ENCODE assay signal across 22 cellular contexts in the genomic region with DNA sequence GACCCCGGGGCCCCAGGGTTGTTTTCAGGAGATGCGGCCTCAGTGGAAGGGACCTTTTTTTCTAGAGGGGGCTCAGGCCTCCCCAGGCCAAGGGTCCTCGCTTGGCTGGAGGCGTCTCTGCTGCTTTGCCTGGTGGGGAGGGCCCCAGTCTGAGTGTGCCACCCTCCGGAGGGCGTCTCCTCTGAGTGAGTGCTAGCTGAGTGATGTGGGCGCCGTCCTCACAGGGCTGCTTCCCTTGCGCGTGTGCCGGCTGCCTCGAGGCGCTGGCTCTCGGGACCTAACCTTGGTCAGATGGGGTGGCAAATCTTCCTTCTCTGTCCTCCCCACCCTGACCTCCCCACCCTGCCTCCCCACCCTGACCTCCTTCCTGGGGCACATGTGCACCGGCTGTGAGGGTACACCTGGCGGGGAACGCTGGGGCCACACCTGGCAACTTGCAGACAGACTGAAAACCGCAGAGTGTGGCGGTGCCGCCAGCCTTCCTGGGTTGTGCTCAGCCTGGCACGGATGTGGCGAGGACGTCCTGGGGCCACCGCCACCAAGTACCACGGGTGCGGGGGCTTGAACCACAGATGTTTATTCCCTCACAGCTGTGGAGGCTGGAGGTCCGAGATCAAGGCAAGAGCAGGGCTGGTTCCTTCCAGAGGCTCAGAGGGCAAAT.
DNase-seq lines count a peak whose midpoint lies in the region; ATAC-seq lines count a peak whose summit lies in the region.
"Had no signal": no experiment of that assay in that cellular context is flagged by ENCODE, and none has a peak within 500 bp of the region (broad histone marks: within the 10 kb centered on the region; RNA-seq: fewer than 3 reads in every experiment).

No MANE protein-coding gene starts in this region.

- peak; percentile 38 for ATAC-seq in activated naive CD8-positive, alpha-beta T cell treated with anti-CD3 and anti-CD28 coated beads, Interleukin-2, amount 10 ng/mL, durations not matched to agents 7 days and 5 days (ENCODE audit: low read depth)
- no peak for ATAC-seq in activated naive CD8-positive, alpha-beta T cell treated with anti-CD3 and anti-CD28 coated beads, Interleukin-2, amount 50 U/mL, for 24 hours
- peak; percentile 41 to 54 for ATAC-seq in activated T-cell treated with anti-CD3 and anti-CD28 coated beads, Interleukin-2, amount 50 U/mL, for 4 hours
- peak; percentile 43 for ATAC-seq in stimulated activated effector memory CD8-positive, alpha-beta T cell treated with anti-CD3 and anti-CD28 coated beads, Interleukin-12 subunit alpha, Interleukin-12 subunit beta, amount 100 ng/mL, for 72 hours
- ATAC-seq in HG03095 (IDR thresholded peaks at IDR 0.05; ENCODE audit: unreplicated experiment) (no peak), HG03565 (IDR thresholded peaks at IDR 0.05; ENCODE audit: unreplicated experiment) (no peak)
- ATAC-seq: activated CD8-positive, alpha-beta memory T cell treated with anti-CD3 and anti-CD28 coated beads, Interleukin-2, amount 10 ng/mL, durations not matched to agents 7 days and 5 days; foreskin keratinocyte; left lung had no signal

- H3K4me1 Mint-ChIP-seq in activated naive CD8-positive, alpha-beta T cell treated with anti-CD3 and anti-CD28 coated beads, Interleukin-2, amount 10 ng/mL, durations not matched to agents 7 days and 5 days, result no peaks in the 10 kb centered on the region
- H3K4me1 Mint-ChIP-seq in activated naive CD8-positive, alpha-beta T cell treated with anti-CD3 and anti-CD28 coated beads, Interleukin-2, amount 50 U/mL, for 24 hours, result no peaks in the 10 kb centered on the region
- peaks cover 8% of the 10 kb centered on the region for H3K4me1 Mint-ChIP-seq in activated T-cell treated with anti-CD3 and anti-CD28 coated beads, Interleukin-2, amount 50 U/mL, for 4 hours (ENCODE audit: low read depth)
- H3K4me1 Mint-ChIP-seq in stimulated activated effector memory CD8-positive, alpha-beta T cell treated with anti-CD3 and anti-CD28 coated beads, Interleukin-12 subunit alpha, Interleukin-12 subunit beta, amount 100 ng/mL, for 72 hours, result no peaks in the 10 kb centered on the region
- H3K4me1 Mint-ChIP-seq: activated B cell treated with CpG ODN at 0.5 μM for 24 hours; activated CD8-positive, alpha-beta memory T cell treated with anti-CD3 and anti-CD28 coated beads, Interleukin-2, amount 10 ng/mL, durations not matched to agents 7 days and 5 days; activated naive CD8-positive, alpha-beta T cell treated with anti-CD3 and anti-CD28 coated beads for 36 hours; immature natural killer cell; naive B cell had no signal

- no peak overlapping the region for H3K4me3 Mint-ChIP-seq in activated naive CD8-positive, alpha-beta T cell treated with anti-CD3 and anti-CD28 coated beads, Interleukin-2, amount 10 ng/mL, durations not matched to agents 7 days and 5 days
- H3K4me3 Mint-ChIP-seq in activated naive CD8-positive, alpha-beta T cell treated with anti-CD3 and anti-CD28 coated beads, Interleukin-2, amount 50 U/mL, for 24 hours, result no peak overlapping the region
- H3K4me3 Mint-ChIP-seq in activated T-cell treated with anti-CD3 and anti-CD28 coated beads, Interleukin-2, amount 50 U/mL, for 4 hours, result no peak overlapping the region
- H3K4me3 Mint-ChIP-seq in stimulated activated effector memory CD8-positive, alpha-beta T cell treated with anti-CD3 and anti-CD28 coated beads, Interleukin-12 subunit alpha, Interleukin-12 subunit beta, amount 100 ng/mL, for 72 hours, result no peak overlapping the region
- H3K4me3 Mint-ChIP-seq: activated B cell treated with CpG ODN at 0.5 μM for 24 hours; activated CD8-positive, alpha-beta memory T cell treated with anti-CD3 and anti-CD28 coated beads, Interleukin-2, amount 10 ng/mL, durations not matched to agents 7 days and 5 days; activated naive CD8-positive, alpha-beta T cell treated with anti-CD3 and anti-CD28 coated beads for 36 hours; immature natural killer cell; naive B cell had no signal

- no peaks in the 10 kb centered on the region for H3K36me3 Mint-ChIP-seq in activated naive CD8-positive, alpha-beta T cell treated with anti-CD3 and anti-CD28 coated beads, Interleukin-2, amount 10 ng/mL, durations not matched to agents 7 days and 5 days
- H3K36me3 Mint-ChIP-seq in activated naive CD8-positive, alpha-beta T cell treated with anti-CD3 and anti-CD28 coated beads, Interleukin-2, amount 50 U/mL, for 24 hours (ENCODE audit: low read depth), result no peaks in the 10 kb centered on the region
- H3K36me3 Mint-ChIP-seq in activated T-cell treated with anti-CD3 and anti-CD28 coated beads, Interleukin-2, amount 50 U/mL, for 4 hours (ENCODE audit: insufficient read depth), result no peaks in the 10 kb centered on the region
- no peaks in the 10 kb centered on the region for H3K36me3 Mint-ChIP-seq in stimulated activated effector memory CD8-positive, alpha-beta T cell treated with anti-CD3 and anti-CD28 coated beads, Interleukin-12 subunit alpha, Interleukin-12 subunit beta, amount 100 ng/mL, for 72 hours
- H3K36me3 Mint-ChIP-seq: activated CD8-positive, alpha-beta memory T cell treated with anti-CD3 and anti-CD28 coated beads, Interleukin-2, amount 10 ng/mL, durations not matched to agents 7 days and 5 days; activated naive CD8-positive, alpha-beta T cell treated with anti-CD3 and anti-CD28 coated beads for 36 hours; immature natural killer cell; naive B cell had no signal

- H3K27ac Mint-ChIP-seq in activated naive CD8-positive, alpha-beta T cell treated with anti-CD3 and anti-CD28 coated beads, Interleukin-2, amount 10 ng/mL, durations not matched to agents 7 days and 5 days, result no peak overlapping the region
- no peak overlapping the region for H3K27ac Mint-ChIP-seq in activated naive CD8-positive, alpha-beta T cell treated with anti-CD3 and anti-CD28 coated beads, Interleukin-2, amount 50 U/mL, for 24 hours
- H3K27ac Mint-ChIP-seq in stimulated activated effector memory CD8-positive, alpha-beta T cell treated with anti-CD3 and anti-CD28 coated beads, Interleukin-12 subunit alpha, Interleukin-12 subunit beta, amount 100 ng/mL, for 72 hours, result no peak overlapping the region
- H3K27ac Mint-ChIP-seq: activated B cell treated with CpG ODN at 0.5 μM for 24 hours; activated CD8-positive, alpha-beta memory T cell treated with anti-CD3 and anti-CD28 coated beads, Interleukin-2, amount 10 ng/mL, durations not matched to agents 7 days and 5 days; activated naive CD8-positive, alpha-beta T cell treated with anti-CD3 and anti-CD28 coated beads for 36 hours; immature natural killer cell had no signal

- peaks cover 5% of the 10 kb centered on the region for H3K9me3 Mint-ChIP-seq in activated naive CD8-positive, alpha-beta T cell treated with anti-CD3 and anti-CD28 coated beads, Interleukin-2, amount 10 ng/mL, durations not matched to agents 7 days and 5 days
- H3K9me3 Mint-ChIP-seq in activated naive CD8-positive, alpha-beta T cell treated with anti-CD3 and anti-CD28 coated beads, Interleukin-2, amount 50 U/mL, for 24 hours, result peaks cover 4% of the 10 kb centered on the region
- no peaks in the 10 kb centered on the region for H3K9me3 Mint-ChIP-seq in activated T-cell treated with anti-CD3 and anti-CD28 coated beads, Interleukin-2, amount 50 U/mL, for 4 hours
- H3K9me3 Mint-ChIP-seq in stimulated activated effector memory CD8-positive, alpha-beta T cell treated with anti-CD3 and anti-CD28 coated beads, Interleukin-12 subunit alpha, Interleukin-12 subunit beta, amount 100 ng/mL, for 72 hours, result no peaks in the 10 kb centered on the region
- H3K9me3 Mint-ChIP-seq: activated B cell treated with CpG ODN at 0.5 μM for 24 hours, immature natural killer cell had no signal

- POLR2A ChIA-PET in activated naive CD8-positive, alpha-beta T cell treated with anti-CD3 and anti-CD28 coated beads, Interleukin-2, amount 10 ng/mL, durations not matched to agents 7 days and 5 days (lab: Charles Lee), result no interaction called here

- no peak for DNase-seq in activated naive CD8-positive, alpha-beta T cell treated with anti-CD3 and anti-CD28 coated beads, Interleukin-2, amount 10 ng/mL, durations not matched to agents 7 days and 5 days
- DNase-seq in activated naive CD8-positive, alpha-beta T cell treated with anti-CD3 and anti-CD28 coated beads, Interleukin-2, amount 50 U/mL, for 24 hours, result no peak
- DNase-seq in T follicular helper cell (ENCODE audit: low read depth) (peak; percentile 24), NCI-H1048 (lab: John Stamatoyannopoulos, UW) (no peak)
- no peak for DNase-seq in activated T-cell treated with anti-CD3 and anti-CD28 coated beads, Interleukin-2, amount 50 U/mL, for 4 hours
- DNase-seq in stimulated activated effector memory CD8-positive, alpha-beta T cell treated with anti-CD3 and anti-CD28 coated beads, Interleukin-12 subunit alpha, Interleukin-12 subunit beta, amount 100 ng/mL, for 72 hours (ENCODE audit: low spot score in 2 of 2), result no peak
- DNase-seq: activated B cell treated with CpG ODN at 0.5 μM for 24 hours; activated CD8-positive, alpha-beta memory T cell treated with anti-CD3 and anti-CD28 coated beads, Interleukin-2, amount 10 ng/mL, durations not matched to agents 7 days and 5 days; activated naive CD8-positive, alpha-beta T cell treated with anti-CD3 and anti-CD28 coated beads for 36 hours; DMS153; erythroblast; foreskin keratinocyte; GF-D8; immature natural killer cell; KG1; left lung; naive B cell; NCI-H146; NCI-H510A; spleen had no signal

- no peaks in the 10 kb centered on the region for H3K27me3 Mint-ChIP-seq in activated naive CD8-positive, alpha-beta T cell treated with anti-CD3 and anti-CD28 coated beads, Interleukin-2, amount 10 ng/mL, durations not matched to agents 7 days and 5 days
- no peaks in the 10 kb centered on the region for H3K27me3 Mint-ChIP-seq in activated naive CD8-positive, alpha-beta T cell treated with anti-CD3 and anti-CD28 coated beads, Interleukin-2, amount 50 U/mL, for 24 hours
- H3K27me3 Mint-ChIP-seq in activated T-cell treated with anti-CD3 and anti-CD28 coated beads, Interleukin-2, amount 50 U/mL, for 4 hours (ENCODE audit: low read depth), result no peaks in the 10 kb centered on the region
- H3K27me3 Mint-ChIP-seq: activated B cell treated with CpG ODN at 0.5 μM for 24 hours; activated CD8-positive, alpha-beta memory T cell treated with anti-CD3 and anti-CD28 coated beads, Interleukin-2, amount 10 ng/mL, durations not matched to agents 7 days and 5 days; activated naive CD8-positive, alpha-beta T cell treated with anti-CD3 and anti-CD28 coated beads for 36 hours had no signal

Comparison
In these comparisons a context has a peak if more than half of its experiments do, and no peak if none do; other contexts are left out.
1. ATAC-seq: peak in activated naive CD8-positive, alpha-beta T cell treated with anti-CD3 and anti-CD28 coated beads, Interleukin-2, amount 10 ng/mL, durations not matched to agents 7 days and 5 days (single experiment), activated T-cell treated with anti-CD3 and anti-CD28 coated beads, Interleukin-2, amount 50 U/mL, for 4 hours (2 of 2) and stimulated activated effector memory CD8-positive, alpha-beta T cell treated with anti-CD3 and anti-CD28 coated beads, Interleukin-12 subunit alpha, Interleukin-12 subunit beta, amount 100 ng/mL, for 72 hours (single experiment); none in activated naive CD8-positive, alpha-beta T cell treated with anti-CD3 and anti-CD28 coated beads, Interleukin-2, amount 50 U/mL, for 24 hours (single experiment), HG03095 (single experiment) and HG03565 (single experiment).